ENCODE assay signal across 20 cellular contexts in genomic region chr10:29756476-29756875, GRCh38.
"Had no signal": no experiment of that assay in that cellular context is flagged by ENCODE, and none has a peak within 500 bp of the region (broad histone marks: within the 10 kb centered on the region; RNA-seq: fewer than 3 reads in every experiment).

No MANE protein-coding gene starts in this region.

- DNase-seq: effector memory CD4-positive, alpha-beta T cell; heart left ventricle; hippocampal formation; left colon; left ventricle myocardium superior; mesenchymal stem cell; mucosa of descending colon; naive thymus-derived CD8-positive, alpha-beta T cell; occipital lobe; pancreas; right cardiac atrium; small intestine; stimulated activated CD4-positive, alpha-beta T cell treated with anti-CD3 and anti-CD28 coated beads, Interleukin-12 subunit alpha, Interleukin-12 subunit beta, amount 100 ng/mL, for 4 hours; stimulated activated CD4-positive, alpha-beta T cell treated with anti-CD3 and anti-CD28 coated beads, Interleukin-2, amount 100 ng/mL, for 48 hours; stimulated activated naive CD4-positive, alpha-beta T cell treated with Interleukin-2 at 50 U/mL for 16 hours; trophoblast cell had no signal

- H3K36me3 Mint-ChIP-seq: naive thymus-derived CD8-positive, alpha-beta T cell had no signal

- H3K27ac ChIP-seq: coronary artery, heart left ventricle had no signal

- H3K4me1 Mint-ChIP-seq: naive thymus-derived CD8-positive, alpha-beta T cell had no signal

- H3K27ac Mint-ChIP-seq: progenitor cell of endocrine pancreas had no signal

- H3K27me3 ChIP-seq: heart left ventricle, pancreas had no signal

- H3K36me3 ChIP-seq: heart left ventricle, pancreas had no signal

- H3K9me3 ChIP-seq: heart left ventricle, mucosa of descending colon, pancreas had no signal

- H3K4me3 ChIP-seq: coronary artery, heart left ventricle, lung, mucosa of descending colon, pancreas had no signal

- H3K9me3 Mint-ChIP-seq: naive thymus-derived CD8-positive, alpha-beta T cell had no signal

- ATAC-seq: esophagus mucosa; heart left ventricle; left colon; left ventricle myocardium superior; mucosa of descending colon; naive thymus-derived CD8-positive, alpha-beta T cell; pancreas; right cardiac atrium had no signal

- H3K4me3 Mint-ChIP-seq: naive thymus-derived CD8-positive, alpha-beta T cell had no signal
